ENCODE assay signal across 32 cellular contexts in the genomic region with DNA sequence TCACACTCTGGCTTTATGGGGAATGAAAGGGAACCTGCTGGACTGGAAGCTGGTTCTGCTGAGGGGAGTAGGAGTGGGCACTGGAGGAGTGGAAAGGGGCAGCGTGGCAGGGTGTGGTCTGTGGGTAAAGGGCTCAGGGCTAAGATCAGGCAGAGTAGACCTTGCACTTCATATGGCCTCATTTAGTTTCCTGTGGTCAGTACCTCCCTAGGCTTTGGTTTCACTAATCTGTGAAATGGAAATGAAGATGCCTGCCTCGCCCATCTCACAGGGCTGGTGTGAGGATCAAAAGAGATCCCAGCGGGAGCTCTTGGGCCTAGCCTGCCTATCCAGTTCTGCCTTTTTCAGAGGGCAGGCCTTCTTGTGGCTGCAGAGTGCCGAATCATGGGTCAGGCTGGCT.
"Had no signal": no experiment of that assay in that cellular context is flagged by ENCODE, and none has a peak within 500 bp of the region (broad histone marks: within the 10 kb centered on the region; RNA-seq: fewer than 3 reads in every experiment).

No MANE protein-coding gene starts in this region.

- ATAC-seq: activated CD8-positive, alpha-beta memory T cell treated with anti-CD3 and anti-CD28 coated beads, Interleukin-2, amount 10 ng/mL, durations not matched to agents 7 days and 5 days; activated CD8-positive, alpha-beta T cell treated with anti-CD3 and anti-CD28 coated beads, Interleukin-2, amount 10 ng/mL, durations not matched to agents 7 days and 5 days; gastroesophageal sphincter; left ventricle myocardium superior; T-helper 17 cell; upper lobe of right lung had no signal

- H3K4me3 Mint-ChIP-seq: activated CD4-positive, alpha-beta T cell treated with anti-CD3 and anti-CD28 coated beads, Interleukin-2, amount 10 ng/mL, durations not matched to agents 24 days and 14 days; activated CD8-positive, alpha-beta memory T cell treated with anti-CD3 and anti-CD28 coated beads, Interleukin-2, amount 10 ng/mL, durations not matched to agents 7 days and 5 days; activated CD8-positive, alpha-beta T cell treated with anti-CD3 and anti-CD28 coated beads, Interleukin-2, amount 10 ng/mL, durations not matched to agents 7 days and 5 days; activated naive CD8-positive, alpha-beta T cell; brain; neural crest cell; T-helper 17 cell had no signal

- H3K27me3 ChIP-seq: ascending aorta, cardiac muscle cell, colonic mucosa, dorsolateral prefrontal cortex, gastroesophageal sphincter, hepatocyte, right atrium auricular region, suprapubic skin, tibial artery, upper lobe of right lung had no signal

- H3K9me3 ChIP-seq: colonic mucosa, upper lobe of right lung had no signal

- H3K9ac ChIP-seq: parathyroid adenoma had no signal

- H3K36me3 Mint-ChIP-seq: activated CD8-positive, alpha-beta memory T cell treated with anti-CD3 and anti-CD28 coated beads, Interleukin-2, amount 10 ng/mL, durations not matched to agents 7 days and 5 days had no signal

- H3K4me1 Mint-ChIP-seq: activated CD4-positive, alpha-beta T cell treated with anti-CD3 and anti-CD28 coated beads, Interleukin-2, amount 10 ng/mL, durations not matched to agents 24 days and 14 days; activated CD8-positive, alpha-beta memory T cell treated with anti-CD3 and anti-CD28 coated beads, Interleukin-2, amount 10 ng/mL, durations not matched to agents 7 days and 5 days; brain; neural crest cell; T-helper 17 cell had no signal

- H3K4me1 ChIP-seq: ascending aorta, colonic mucosa, gastroesophageal sphincter, right atrium auricular region, suprapubic skin, tibial artery, upper lobe of right lung had no signal

- H3K4me2 ChIP-seq: hepatocyte, smooth muscle cell had no signal

- H3K79me2 ChIP-seq: hepatocyte, parathyroid adenoma had no signal

- H3K27me3 Mint-ChIP-seq: brain had no signal

- H3K4me3 ChIP-seq: ascending aorta, cardiac muscle cell, colonic mucosa, dorsolateral prefrontal cortex, gastroesophageal sphincter, hepatocyte, right atrium auricular region, smooth muscle cell, suprapubic skin, tibial artery, upper lobe of right lung had no signal

- H2AFZ ChIP-seq: hepatocyte, parathyroid adenoma had no signal

- H3K27ac Mint-ChIP-seq: activated CD4-positive, alpha-beta T cell treated with anti-CD3 and anti-CD28 coated beads, Interleukin-2, amount 10 ng/mL, durations not matched to agents 24 days and 14 days; activated CD8-positive, alpha-beta memory T cell treated with anti-CD3 and anti-CD28 coated beads, Interleukin-2, amount 10 ng/mL, durations not matched to agents 7 days and 5 days; activated CD8-positive, alpha-beta T cell treated with anti-CD3 and anti-CD28 coated beads, Interleukin-2, amount 10 ng/mL, durations not matched to agents 7 days and 5 days; activated naive CD8-positive, alpha-beta T cell; activated T-helper 2 cell treated with anti-CD3 and anti-CD28 coated beads, Interferon-gamma antibody, Interleukin-2, Interleukin-4, amounts not matched to agents 10 μg/mL and 5 μg/mL and 100 μg/mL, durations not matched to agents 14 hours and 24 hours and 36 hours; T-helper 17 cell had no signal

- DNase-seq: activated CD4-positive, alpha-beta T cell treated with anti-CD3 and anti-CD28 coated beads, Interleukin-2, amount 10 ng/mL, durations not matched to agents 24 days and 14 days; activated CD4-positive, CD25-positive, alpha-beta regulatory T cell treated with anti-CD3 and anti-CD28 coated beads, Interleukin-2, amount 50 U/mL, for 72 hours; activated CD8-positive, alpha-beta memory T cell treated with anti-CD3 and anti-CD28 coated beads, Interleukin-2, amount 10 ng/mL, durations not matched to agents 7 days and 5 days; activated CD8-positive, alpha-beta T cell treated with anti-CD3 and anti-CD28 coated beads, Interleukin-2, amount 10 ng/mL, durations not matched to agents 7 days and 5 days; activated naive CD4-positive, alpha-beta T cell treated with Interleukin-2 at 50 U/mL for 16 hours; activated T-cell treated with anti-CD3 and anti-CD28 coated beads, Interleukin-2, amount 50 U/mL, for 48 hours; cerebellar nuclear complex; colonic mucosa; dorsolateral prefrontal cortex; effector memory CD4-positive, alpha-beta T cell; erythroblast; left ventricle myocardium superior; occipital lobe; stimulated activated CD4-positive, alpha-beta T cell treated with anti-CD3 and anti-CD28 coated beads, Interleukin-1b, Interleukin-23, amount 100 ng/mL, for 48 hours; stimulated activated naive CD4-positive, alpha-beta T cell; T-helper 17 cell; T1000; tibial artery; upper lobe of right lung; WERI-Rb-1 had no signal

- H3K27ac ChIP-seq: ascending aorta, cardiac muscle cell, colonic mucosa, dorsolateral prefrontal cortex, gastroesophageal sphincter, hepatocyte, parathyroid adenoma, right atrium auricular region, suprapubic skin, tibial artery, upper lobe of right lung, WERI-Rb-1 had no signal

- H3K9me3 Mint-ChIP-seq: activated T-helper 2 cell treated with anti-CD3 and anti-CD28 coated beads, Interferon-gamma antibody, Interleukin-2, Interleukin-4, amounts not matched to agents 10 μg/mL and 5 μg/mL and 100 μg/mL, durations not matched to agents 14 hours and 24 hours and 36 hours; neural crest cell had no signal

- H3K36me3 ChIP-seq: ascending aorta, colonic mucosa, suprapubic skin, tibial artery, upper lobe of right lung, WERI-Rb-1 had no signal
